In the genomic region with DNA sequence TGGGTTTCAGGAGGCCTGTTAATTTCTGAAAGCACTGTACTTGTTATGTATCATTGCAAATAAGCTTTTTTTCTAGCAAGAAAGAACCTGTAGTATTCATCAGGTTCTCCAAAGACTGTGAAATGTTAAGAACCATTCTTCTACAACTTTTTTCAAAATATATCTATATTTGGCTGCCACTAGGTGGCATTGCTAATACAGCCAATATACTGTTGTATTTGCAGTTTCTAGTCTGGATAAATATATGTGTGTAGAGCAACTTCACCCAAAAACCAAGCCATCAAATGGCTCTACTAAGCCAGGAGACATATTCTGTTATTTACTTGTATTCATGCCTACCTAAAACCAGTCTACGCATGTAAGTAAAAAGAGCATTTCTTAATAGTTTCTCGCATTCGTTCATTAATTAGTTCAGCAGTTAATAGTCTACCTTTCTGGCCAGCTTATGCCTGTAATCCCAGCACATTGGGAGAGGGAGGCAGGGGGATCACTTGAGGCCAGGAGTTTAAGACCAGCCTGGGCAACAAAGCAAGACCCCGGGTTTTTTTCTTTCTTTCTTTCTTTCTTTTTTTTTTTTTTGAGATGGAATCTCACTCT, we compare ENCODE assay signal across 1 cellular context.
TF ChIP-seq lines count a peak whose summit lies in the region.

No MANE protein-coding gene starts in this region.

TF ChIP-seq in GM23338, 12 proteins besides CTCF, POLR2A, EP300 and RAD21 (continued from another document):
- TF ChIP-seq, protein P1, sequence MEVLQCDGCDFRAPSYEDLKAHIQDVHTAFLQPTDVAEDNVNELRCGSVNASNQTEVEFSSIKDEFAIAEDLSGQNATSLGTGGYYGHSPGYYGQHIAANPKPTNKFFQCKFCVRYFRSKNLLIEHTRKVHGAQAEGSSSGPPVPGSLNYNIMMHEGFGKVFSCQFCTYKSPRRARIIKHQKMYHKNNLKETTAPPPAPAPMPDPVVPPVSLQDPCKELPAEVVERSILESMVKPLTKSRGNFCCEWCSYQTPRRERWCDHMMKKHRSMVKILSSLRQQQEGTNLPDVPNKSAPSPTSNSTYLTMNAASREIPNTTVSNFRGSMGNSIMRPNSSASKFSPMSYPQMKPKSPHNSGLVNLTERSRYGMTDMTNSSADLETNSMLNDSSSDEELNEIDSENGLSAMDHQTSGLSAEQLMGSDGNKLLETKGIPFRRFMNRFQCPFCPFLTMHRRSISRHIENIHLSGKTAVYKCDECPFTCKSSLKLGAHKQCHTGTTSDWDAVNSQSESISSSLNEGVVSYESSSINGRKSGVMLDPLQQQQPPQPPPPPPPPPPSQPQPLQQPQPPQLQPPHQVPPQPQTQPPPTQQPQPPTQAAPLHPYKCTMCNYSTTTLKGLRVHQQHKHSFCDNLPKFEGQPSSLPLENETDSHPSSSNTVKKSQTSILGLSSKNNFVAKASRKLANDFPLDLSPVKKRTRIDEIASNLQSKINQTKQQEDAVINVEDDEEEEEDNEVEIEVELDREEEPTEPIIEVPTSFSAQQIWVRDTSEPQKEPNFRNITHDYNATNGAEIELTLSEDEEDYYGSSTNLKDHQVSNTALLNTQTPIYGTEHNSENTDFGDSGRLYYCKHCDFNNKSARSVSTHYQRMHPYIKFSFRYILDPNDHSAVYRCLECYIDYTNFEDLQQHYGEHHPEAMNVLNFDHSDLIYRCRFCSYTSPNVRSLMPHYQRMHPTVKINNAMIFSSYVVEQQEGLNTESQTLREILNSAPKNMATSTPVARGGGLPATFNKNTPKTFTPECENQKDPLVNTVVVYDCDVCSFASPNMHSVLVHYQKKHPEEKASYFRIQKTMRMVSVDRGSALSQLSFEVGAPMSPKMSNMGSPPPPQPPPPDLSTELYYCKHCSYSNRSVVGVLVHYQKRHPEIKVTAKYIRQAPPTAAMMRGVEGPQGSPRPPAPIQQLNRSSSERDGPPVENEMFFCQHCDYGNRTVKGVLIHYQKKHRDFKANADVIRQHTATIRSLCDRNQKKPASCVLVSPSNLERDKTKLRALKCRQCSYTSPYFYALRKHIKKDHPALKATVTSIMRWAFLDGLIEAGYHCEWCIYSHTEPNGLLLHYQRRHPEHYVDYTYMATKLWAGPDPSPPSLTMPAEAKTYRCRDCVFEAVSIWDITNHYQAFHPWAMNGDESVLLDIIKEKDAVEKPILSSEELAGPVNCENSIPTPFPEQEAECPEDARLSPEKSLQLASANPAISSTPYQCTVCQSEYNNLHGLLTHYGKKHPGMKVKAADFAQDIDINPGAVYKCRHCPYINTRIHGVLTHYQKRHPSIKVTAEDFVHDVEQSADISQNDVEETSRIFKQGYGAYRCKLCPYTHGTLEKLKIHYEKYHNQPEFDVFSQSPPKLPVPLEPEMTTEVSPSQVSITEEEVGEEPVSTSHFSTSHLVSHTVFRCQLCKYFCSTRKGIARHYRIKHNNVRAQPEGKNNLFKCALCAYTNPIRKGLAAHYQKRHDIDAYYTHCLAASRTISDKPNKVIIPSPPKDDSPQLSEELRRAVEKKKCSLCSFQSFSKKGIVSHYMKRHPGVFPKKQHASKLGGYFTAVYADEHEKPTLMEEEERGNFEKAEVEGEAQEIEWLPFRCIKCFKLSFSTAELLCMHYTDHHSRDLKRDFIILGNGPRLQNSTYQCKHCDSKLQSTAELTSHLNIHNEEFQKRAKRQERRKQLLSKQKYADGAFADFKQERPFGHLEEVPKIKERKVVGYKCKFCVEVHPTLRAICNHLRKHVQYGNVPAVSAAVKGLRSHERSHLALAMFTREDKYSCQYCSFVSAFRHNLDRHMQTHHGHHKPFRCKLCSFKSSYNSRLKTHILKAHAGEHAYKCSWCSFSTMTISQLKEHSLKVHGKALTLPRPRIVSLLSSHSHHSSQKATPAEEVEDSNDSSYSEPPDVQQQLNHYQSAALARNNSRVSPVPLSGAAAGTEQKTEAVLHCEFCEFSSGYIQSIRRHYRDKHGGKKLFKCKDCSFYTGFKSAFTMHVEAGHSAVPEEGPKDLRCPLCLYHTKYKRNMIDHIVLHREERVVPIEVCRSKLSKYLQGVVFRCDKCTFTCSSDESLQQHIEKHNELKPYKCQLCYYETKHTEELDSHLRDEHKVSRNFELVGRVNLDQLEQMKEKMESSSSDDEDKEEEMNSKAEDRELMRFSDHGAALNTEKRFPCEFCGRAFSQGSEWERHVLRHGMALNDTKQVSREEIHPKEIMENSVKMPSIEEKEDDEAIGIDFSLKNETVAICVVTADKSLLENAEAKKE (CRISPR knock-in tag; IDR thresholded peaks at IDR 0.05) = no peak
- TF ChIP-seq STAT1 (IDR thresholded peaks at IDR 0.05; ENCODE audit: unreplicated experiment) = no peak
- TF ChIP-seq NANOG (IDR thresholded peaks at IDR 0.05; ENCODE audit: borderline replicate concordance) = no peak
- TF ChIP-seq JUNB (IDR thresholded peaks at IDR 0.05; ENCODE audit: unreplicated experiment) = no peak
- TF ChIP-seq, protein P2, sequence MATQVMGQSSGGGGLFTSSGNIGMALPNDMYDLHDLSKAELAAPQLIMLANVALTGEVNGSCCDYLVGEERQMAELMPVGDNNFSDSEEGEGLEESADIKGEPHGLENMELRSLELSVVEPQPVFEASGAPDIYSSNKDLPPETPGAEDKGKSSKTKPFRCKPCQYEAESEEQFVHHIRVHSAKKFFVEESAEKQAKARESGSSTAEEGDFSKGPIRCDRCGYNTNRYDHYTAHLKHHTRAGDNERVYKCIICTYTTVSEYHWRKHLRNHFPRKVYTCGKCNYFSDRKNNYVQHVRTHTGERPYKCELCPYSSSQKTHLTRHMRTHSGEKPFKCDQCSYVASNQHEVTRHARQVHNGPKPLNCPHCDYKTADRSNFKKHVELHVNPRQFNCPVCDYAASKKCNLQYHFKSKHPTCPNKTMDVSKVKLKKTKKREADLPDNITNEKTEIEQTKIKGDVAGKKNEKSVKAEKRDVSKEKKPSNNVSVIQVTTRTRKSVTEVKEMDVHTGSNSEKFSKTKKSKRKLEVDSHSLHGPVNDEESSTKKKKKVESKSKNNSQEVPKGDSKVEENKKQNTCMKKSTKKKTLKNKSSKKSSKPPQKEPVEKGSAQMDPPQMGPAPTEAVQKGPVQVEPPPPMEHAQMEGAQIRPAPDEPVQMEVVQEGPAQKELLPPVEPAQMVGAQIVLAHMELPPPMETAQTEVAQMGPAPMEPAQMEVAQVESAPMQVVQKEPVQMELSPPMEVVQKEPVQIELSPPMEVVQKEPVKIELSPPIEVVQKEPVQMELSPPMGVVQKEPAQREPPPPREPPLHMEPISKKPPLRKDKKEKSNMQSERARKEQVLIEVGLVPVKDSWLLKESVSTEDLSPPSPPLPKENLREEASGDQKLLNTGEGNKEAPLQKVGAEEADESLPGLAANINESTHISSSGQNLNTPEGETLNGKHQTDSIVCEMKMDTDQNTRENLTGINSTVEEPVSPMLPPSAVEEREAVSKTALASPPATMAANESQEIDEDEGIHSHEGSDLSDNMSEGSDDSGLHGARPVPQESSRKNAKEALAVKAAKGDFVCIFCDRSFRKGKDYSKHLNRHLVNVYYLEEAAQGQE (IDR thresholded peaks at IDR 0.05; ENCODE audit: unreplicated experiment) = no peak
- no peak for TF ChIP-seq CREB1 (CRISPR knock-in tag; IDR thresholded peaks at IDR 0.05; ENCODE audit: low read depth)
- no peak for TF ChIP-seq ZNF114 (CRISPR knock-in tag; IDR thresholded peaks at IDR 0.05)
- no peak for TF ChIP-seq EZH2 (IDR thresholded peaks at IDR 0.05; ENCODE audit: low read depth, unreplicated experiment)
- TF ChIP-seq POLR2AphosphoS5 (IDR thresholded peaks at IDR 0.05; ENCODE audit: low read depth) = no peak
- no peak for TF ChIP-seq EZH2phosphoT487 (IDR thresholded peaks at IDR 0.05; ENCODE audit: unreplicated experiment)
- TF ChIP-seq, protein P3, sequence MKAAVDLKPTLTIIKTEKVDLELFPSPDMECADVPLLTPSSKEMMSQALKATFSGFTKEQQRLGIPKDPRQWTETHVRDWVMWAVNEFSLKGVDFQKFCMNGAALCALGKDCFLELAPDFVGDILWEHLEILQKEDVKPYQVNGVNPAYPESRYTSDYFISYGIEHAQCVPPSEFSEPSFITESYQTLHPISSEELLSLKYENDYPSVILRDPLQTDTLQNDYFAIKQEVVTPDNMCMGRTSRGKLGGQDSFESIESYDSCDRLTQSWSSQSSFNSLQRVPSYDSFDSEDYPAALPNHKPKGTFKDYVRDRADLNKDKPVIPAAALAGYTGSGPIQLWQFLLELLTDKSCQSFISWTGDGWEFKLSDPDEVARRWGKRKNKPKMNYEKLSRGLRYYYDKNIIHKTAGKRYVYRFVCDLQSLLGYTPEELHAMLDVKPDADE (IDR thresholded peaks at IDR 0.05) = no peak
TF ChIP-seq in GM23338: peak in this region for 0.
